ENCODE assay signal across 8 cellular contexts in genomic region chr17:28335201-28335958, GRCh38.
DNase-seq lines count a peak whose midpoint lies in the region; ATAC-seq lines count a peak whose summit lies in the region.

TSS of gene IFT20 (minus strand) at chr17:28335472. CDS start at chr17:28331985, 3,487 bp downstream.
TSS of gene TNFAIP1 (plus strand) at chr17:28335761. CDS start at chr17:28339522, 3,761 bp downstream.

- DNase-seq in C1 segment of cervical spinal cord (lab: John Stamatoyannopoulos, UW) (peak; percentile 89 to 100 (median 98)), NCI-H748 treated with DMSO at 0.1 percent for 48 hours (lab: John Stamatoyannopoulos, UW) (peak; percentile 99), dedifferentiated amniotic fluid mesenchymal stem cell (ENCODE audit: extremely low spot score) (peak; percentile 100), left kidney (ENCODE audit: low read depth, low spot score) (peak; percentile 100)
- peak; percentile 87 to 99 for DNase-seq in activated CD4-positive, alpha-beta T cell treated with anti-CD3 and anti-CD28 coated beads, Interleukin-2, amount 50 U/mL, for 24 hours (ENCODE audit: low read depth in 1 of 2, low spot score in 1 of 2)
- peak; percentile 94 to 98 for DNase-seq in stimulated activated CD4-positive, alpha-beta T cell treated with anti-CD3 and anti-CD28 coated beads, Interleukin-2, amount 100 ng/mL, for 24 hours

- ATAC-seq in GM19372 (IDR thresholded peaks at IDR 0.05; ENCODE audit: low read depth, unreplicated experiment) (peak; percentile 94), HG03558 (IDR thresholded peaks at IDR 0.05; ENCODE audit: extremely low read depth, unreplicated experiment) (peak; percentile 91)

Comparison
In these comparisons a context has a peak if more than half of its experiments do, and no peak if none do; other contexts are left out.
1. Peak in every context shown above with its lines: DNase-seq and ATAC-seq.